21 cellular contexts compared by ENCODE assay signal in the genomic region with DNA sequence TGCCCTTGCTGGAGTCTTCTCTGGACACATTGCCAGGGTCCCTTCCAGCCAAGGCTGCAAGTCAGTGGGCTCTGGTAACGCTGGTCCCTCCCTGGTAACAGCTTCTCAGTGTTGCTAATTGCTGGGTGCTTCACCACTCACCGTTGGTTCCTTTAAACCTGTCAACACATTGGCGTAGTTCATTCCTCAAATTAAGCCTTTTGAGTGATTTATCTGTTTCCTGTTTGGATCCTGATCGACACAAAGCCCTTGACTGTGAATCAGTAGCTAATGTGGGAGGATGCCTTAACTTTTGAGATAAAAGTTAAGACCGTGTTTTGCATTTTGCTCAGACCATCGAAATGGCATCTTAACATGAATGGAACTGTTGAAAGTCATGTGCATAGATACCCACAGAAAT.
"Had no signal": no experiment of that assay in that cellular context is flagged by ENCODE, and none has a peak within 500 bp of the region (broad histone marks: within the 10 kb centered on the region; RNA-seq: fewer than 3 reads in every experiment).

No MANE protein-coding gene starts in this region.

- H2AFZ ChIP-seq: PC-9 had no signal

- FAIRE-seq: TTC549 had no signal

- DNase-seq: activated CD4-positive, alpha-beta T cell treated with anti-CD3 and anti-CD28 coated beads for 48 hours; activated CD4-positive, alpha-beta T cell treated with anti-CD3 and anti-CD28 coated beads, Interleukin-2, amount 50 U/mL, for 48 hours; activated CD4-positive, CD25-positive, alpha-beta regulatory T cell treated with anti-CD3 and anti-CD28 coated beads, Interleukin-2, amount 50 U/mL, for 72 hours; activated CD8-positive, alpha-beta memory T cell treated with anti-CD3 and anti-CD28 coated beads, Interleukin-2, amount 10 ng/mL, durations not matched to agents 7 days and 5 days; activated effector memory CD4-positive, alpha-beta T cell treated with Interleukin-2 at 50 U/mL for 16 hours; activated naive CD4-positive, alpha-beta T cell; activated T-cell treated with anti-CD3 and anti-CD28 coated beads, Interleukin-2, amount 50 U/mL, for 24 hours; amygdala; Kasumi-1; KBM-7; NCI-H1048; NCI-H146; NCI-H1930; NCI-H345; NCI-H510A; NCI-H526 treated with DMSO at 0.1 percent for 48 hours; PC-9; SIG-M5; T-helper 17 cell; T-helper 9 cell had no signal

- H3K27ac ChIP-seq: PC-9 had no signal

- H3K4me3 ChIP-seq: PC-9 had no signal

- H3K4me2 ChIP-seq: PC-9 had no signal
